6 cellular contexts compared by ENCODE assay signal in genomic region chr3:194955546-194955945, GRCh38.
"Had no signal": no experiment of that assay in that cellular context is flagged by ENCODE, and none has a peak within 500 bp of the region (broad histone marks: within the 10 kb centered on the region; RNA-seq: fewer than 3 reads in every experiment).

No MANE protein-coding gene starts in this region.

- H3K9me3 Mint-ChIP-seq: GM23338, H9, IgD-negative memory B cell had no signal

- H3K4me3 ChIP-seq: GM23338 had no signal

- ATAC-seq: GM23338, HepG2 had no signal

- H3K27ac ChIP-seq: HL-60 had no signal

- H3K4me3 Mint-ChIP-seq: GM23338, H9, IgD-negative memory B cell had no signal

- DNase-seq: H9, HCEC 1CT had no signal

- H3K4me2 ChIP-seq: GM23338 had no signal

- H2AFZ ChIP-seq: GM23338 had no signal

- H3K27ac Mint-ChIP-seq: GM23338, H9, IgD-negative memory B cell had no signal
